In the genomic region with DNA sequence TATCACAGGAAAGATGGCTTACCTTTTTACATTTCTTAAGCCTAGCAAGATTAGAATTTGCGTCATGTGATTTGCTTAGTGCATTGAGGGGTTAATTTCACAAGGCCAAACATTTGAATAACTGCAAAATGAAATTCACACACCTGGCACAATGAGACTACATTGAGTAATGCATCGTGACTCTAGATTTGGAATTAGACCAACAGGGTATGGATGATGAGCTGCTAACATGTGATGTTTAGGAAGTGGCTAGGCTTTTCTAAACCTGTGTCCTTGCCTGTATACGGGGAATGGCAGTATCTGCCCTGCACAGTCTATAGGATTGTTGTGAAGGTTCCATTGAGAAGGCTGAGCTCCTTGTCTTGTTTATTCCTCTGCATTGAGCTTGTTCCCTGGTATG, we compare ENCODE assay signal across 1 cellular context.
TF ChIP-seq lines count a peak whose summit lies in the region.

No MANE protein-coding gene starts in this region.

TF ChIP-seq in H1, 55 proteins besides CTCF, POLR2A, EP300 and RAD21:
- TF ChIP-seq SIN3A (conservative IDR thresholded peaks at IDR 0.05 in 1 of 2, IDR thresholded peaks at IDR 0.05 in 1 of 2; ENCODE audit: low read depth in 1 of 2, low read length in 2 of 2) (no peak), YY1 (IDR thresholded peaks at IDR 0.05; ENCODE audit: low read depth, low read length) (peak; percentile 82; the same call in 1 of the 2 replicates), BCL11A (IDR thresholded peaks at IDR 0.05; ENCODE audit: low read depth in 2 of 2, low read length in 2 of 2) (no peak), RXRA (IDR thresholded peaks at IDR 0.05; ENCODE audit: insufficient read depth, low read depth, low read length) (no peak)
